ENCODE assay signal across 28 cellular contexts in genomic region chr1:21952806-21953514, GRCh38. TPM values are rescaled to one million over a fixed set of nuclear protein-coding genes. Genes with fewer than 3 reads are reported as not detected.
DNase-seq lines count a peak whose midpoint lies in the region; ATAC-seq and TF ChIP-seq lines count a peak whose summit lies in the region.
"Had no signal": no experiment of that assay in that cellular context is flagged by ENCODE, and none has a peak within 500 bp of the region (broad histone marks: within the 10 kb centered on the region; RNA-seq: fewer than 3 reads in every experiment).

No MANE protein-coding gene starts in this region.

- dilution Hi-C loops in IMR-90 (cut with HindIII; ENCODE audit: low sequenced_read_pairs, unreplicated experiment) = no loop called here

- no peak for TF ChIP-seq POLR2A in IMR-90 (IDR thresholded peaks at IDR 0.05; ENCODE audit: low read depth, low read length)

- peaks cover 4% of the 10 kb centered on the region for H3K27me3 Mint-ChIP-seq in CD4-positive, CD25-positive, alpha-beta regulatory T cell
- H3K27me3 Mint-ChIP-seq in nephron (ENCODE audit: low read depth) = no peaks in the 10 kb centered on the region
- H3K27me3 Mint-ChIP-seq: activated CD4-positive, alpha-beta memory T cell treated with anti-CD3 and anti-CD28 coated beads, Interleukin-2, amount 10 ng/mL, durations not matched to agents 7 days and 5 days had no signal

- H2AK9ac ChIP-seq in IMR-90 (replicated peaks; ENCODE audit: low read depth, low read length, poor library complexity) = peak overlapping the region; percentile 37

- H3K9me3 Mint-ChIP-seq in CD4-positive, CD25-positive, alpha-beta regulatory T cell = peaks cover 0 to 2% (median 0%) of the 10 kb centered on the region in 7 donors
- no peaks in the 10 kb centered on the region for H3K9me3 Mint-ChIP-seq in nephron
- H3K9me3 Mint-ChIP-seq: activated CD4-positive, alpha-beta memory T cell treated with anti-CD3 and anti-CD28 coated beads, Interleukin-2, amount 10 ng/mL, durations not matched to agents 7 days and 5 days; IgD-negative memory B cell; immature natural killer cell had no signal

- DNase-seq in CD4-positive, CD25-positive, alpha-beta regulatory T cell = no peak
- DNase-seq in IMR-90 = no peak
- DNase-seq in choroid plexus epithelial cell (ENCODE audit: low read depth) = no peak
- DNase-seq in NK-92 treated with Interleukin-12 subunit alpha and Interleukin-12 subunit beta, amount 100 ng/mL, for 24 hours (lab: John Stamatoyannopoulos, UW) = no peak
- DNase-seq in mesendoderm = no peak
- DNase-seq: activated CD4-positive, alpha-beta memory T cell treated with anti-CD3 and anti-CD28 coated beads, Interleukin-2, amount 10 ng/mL, durations not matched to agents 7 days and 5 days; activated CD4-positive, CD25-positive, alpha-beta regulatory T cell treated with anti-CD3 and anti-CD28 coated beads, Interleukin-2, amount 50 U/mL, for 72 hours; activated effector memory CD4-positive, alpha-beta T cell treated with Interleukin-2 at 50 U/mL for 16 hours; Calu3; effector CD8-positive, alpha-beta T cell; foreskin melanocyte; immature natural killer cell; NCI-H1105 treated with DMSO at 0.1 percent for 48 hours; NCI-H2029 treated with DMSO at 0.1 percent for 48 hours; NCI-H226; PC-3; SHP77 treated with DMSO at 0.1 percent for 48 hours; substantia nigra had no signal

- BruUV-seq in IMR-90 (replicated peaks; lab: Mats Ljungman, UMichigan) = no TSS peak

- H3K4ac ChIP-seq in IMR-90 (ENCODE audit: low read depth, low read length) = no peak overlapping the region
- H3K4ac ChIP-seq in mesendoderm (ENCODE audit: low read depth, low read length) = no peak overlapping the region

- intact Hi-C loops in IMR-90 (cut with micrococcal nuclease) = no loop called here

- no peak overlapping the region for H2BK20ac ChIP-seq in IMR-90 (ENCODE audit: low read depth, low read length)

- H3K36me3 Mint-ChIP-seq in CD4-positive, CD25-positive, alpha-beta regulatory T cell = peaks cover 3% of the 10 kb centered on the region
- H3K36me3 Mint-ChIP-seq in nephron (ENCODE audit: low read depth) = no peaks in the 10 kb centered on the region
- H3K36me3 Mint-ChIP-seq: IgD-negative memory B cell, immature natural killer cell had no signal

- H3K56ac ChIP-seq in IMR-90 (ENCODE audit: extremely low read depth, insufficient read depth, low read length) (no peak overlapping the region), mesendoderm (ENCODE audit: low read length) (no peak overlapping the region)

- CTCF ChIA-PET in IMR-90 (lab: Yijun Ruan, JAX) = no interaction called here

- H3K18ac ChIP-seq in IMR-90 (ENCODE audit: low read depth, low read length) (no peak overlapping the region), mesendoderm (ENCODE audit: low read length) (no peak overlapping the region)

- H2AFZ ChIP-seq in IMR-90 (replicated peaks; ENCODE audit: low read length, poor library complexity) = no peak overlapping the region
- H2AFZ ChIP-seq: hepatocyte had no signal

- POLR2A ChIA-PET in IMR-90 (lab: Charles Lee; ENCODE audit: unreplicated experiment) = no interaction called here

- H2BK5ac ChIP-seq in IMR-90 (ENCODE audit: low read depth, low read length, poor library complexity, severe bottlenecking) (no peak overlapping the region), mesendoderm (ENCODE audit: low read length) (no peak overlapping the region)

- peak overlapping the region; percentile 48 to 82 (median 76) for H3K27ac Mint-ChIP-seq in CD4-positive, CD25-positive, alpha-beta regulatory T cell
- peak overlapping the region; percentile 39 to 88 (median 74) for H3K27ac Mint-ChIP-seq in nephron
- H3K27ac Mint-ChIP-seq: activated CD4-positive, alpha-beta memory T cell treated with anti-CD3 and anti-CD28 coated beads, Interleukin-2, amount 10 ng/mL, durations not matched to agents 7 days and 5 days; IgD-negative memory B cell; immature natural killer cell had no signal

- no CpG with 5 or more reads among the region's 6 CpGs for WGBS in IMR-90 (ENCODE audit: extremely low coverage in 2 of 2, insufficient read length in 1 of 2), 2 experiments
- no CpG with 5 or more reads among the region's 6 CpGs for WGBS in mesendoderm (ENCODE audit: extremely low coverage, insufficient coverage, low lambda C conversion rate)

- H3K23ac ChIP-seq in IMR-90 (ENCODE audit: low read depth, low read length) (no peak overlapping the region), mesendoderm (ENCODE audit: low read length) (no peak overlapping the region)

- no peak for TF ChIP-seq RAD21 in IMR-90 (IDR thresholded peaks at IDR 0.05; ENCODE audit: low read length)

- no peaks in the 10 kb centered on the region for H3K9me1 ChIP-seq in IMR-90 (ENCODE audit: insufficient read depth, low read length)

- no peak overlapping the region for H3K14ac ChIP-seq in IMR-90 (replicated peaks; ENCODE audit: low read depth, low read length)

- peaks cover 28% of the 10 kb centered on the region for H3K4me1 ChIP-seq in CD4-positive, CD25-positive, alpha-beta regulatory T cell (ENCODE audit: control insufficient read depth, insufficient read depth, low read length, poor library complexity, severe bottlenecking)
- H3K4me1 ChIP-seq in IMR-90 (ENCODE audit: control insufficient read depth, insufficient read depth, low read length) (peaks cover 11% of the 10 kb centered on the region), mesendoderm (ENCODE audit: control insufficient read depth, low read depth, low read length) (peaks cover 10% of the 10 kb centered on the region)

- no peaks in the 10 kb centered on the region for H3K36me3 ChIP-seq in CD4-positive, CD25-positive, alpha-beta regulatory T cell (ENCODE audit: control insufficient read depth, insufficient read depth, low read length)
- H3K36me3 ChIP-seq in IMR-90 (ENCODE audit: control insufficient read depth, insufficient read depth, low read length) = no peaks in the 10 kb centered on the region
- H3K36me3 ChIP-seq in mesendoderm (ENCODE audit: control insufficient read depth, insufficient read depth, low read length) = no peaks in the 10 kb centered on the region
- H3K36me3 ChIP-seq: left lung had no signal

- H4K8ac ChIP-seq in IMR-90 (ENCODE audit: low read depth in 2 of 2, low read length in 2 of 2) (no peak overlapping the region), mesendoderm (ENCODE audit: low read depth, low read length) (no peak overlapping the region)

- H3K79me2 ChIP-seq in mesendoderm (ENCODE audit: control insufficient read depth, insufficient read depth, low read length) = no peaks in the 10 kb centered on the region
- H3K79me2 ChIP-seq: hepatocyte had no signal

- no peak overlapping the region for H2BK15ac ChIP-seq in IMR-90 (ENCODE audit: low read depth, low read length)
- H2BK15ac ChIP-seq in mesendoderm (replicated peaks; ENCODE audit: low read depth) = no peak overlapping the region

- no peak overlapping the region for H3K4me2 ChIP-seq in IMR-90 (ENCODE audit: low read depth, low read length)
- no peak overlapping the region for H3K4me2 ChIP-seq in mesendoderm (ENCODE audit: low read length)
- H3K4me2 ChIP-seq: hepatocyte had no signal

- H3K4me3 Mint-ChIP-seq in CD4-positive, CD25-positive, alpha-beta regulatory T cell = no peak overlapping the region
- peak overlapping the region in 1 of 3 experiments; percentile 17 for H3K4me3 Mint-ChIP-seq in nephron
- H3K4me3 Mint-ChIP-seq: activated CD4-positive, alpha-beta memory T cell treated with anti-CD3 and anti-CD28 coated beads, Interleukin-2, amount 10 ng/mL, durations not matched to agents 7 days and 5 days; IgD-negative memory B cell; immature natural killer cell had no signal

- H3K27ac ChIP-seq in CD4-positive, CD25-positive, alpha-beta regulatory T cell (ENCODE audit: insufficient read depth, low read length, poor library complexity, severe bottlenecking) = no peak overlapping the region
- H3K27ac ChIP-seq in IMR-90 (ENCODE audit: insufficient read depth, low read length) = no peak overlapping the region
- H3K27ac ChIP-seq in mesendoderm (ENCODE audit: low read depth, low read length) = no peak overlapping the region
- H3K27ac ChIP-seq: hepatocyte, left lung had no signal

- H3K4me1 Mint-ChIP-seq in CD4-positive, CD25-positive, alpha-beta regulatory T cell = peaks cover 0 to 30% (median 15%) of the 10 kb centered on the region in 4 donors
- H3K4me1 Mint-ChIP-seq in nephron = peaks cover 53% of the 10 kb centered on the region

- no peak overlapping the region for H2AK5ac ChIP-seq in IMR-90 (ENCODE audit: low read depth, low read length)
- no peak overlapping the region for H2AK5ac ChIP-seq in mesendoderm (ENCODE audit: low read length)

- H3K9ac ChIP-seq in IMR-90 (ENCODE audit: low read depth, low read length) = no peak overlapping the region
- no peak overlapping the region for H3K9ac ChIP-seq in mesendoderm (ENCODE audit: low read length)

- H4K5ac ChIP-seq in IMR-90 (ENCODE audit: low read depth, low read length) = no peak overlapping the region
- H4K5ac ChIP-seq in mesendoderm (ENCODE audit: low read length) = no peak overlapping the region

- H3K79me1 ChIP-seq in IMR-90 (ENCODE audit: low read depth in 1 of 2, low read length in 2 of 2) (no peaks in the 10 kb centered on the region), mesendoderm (ENCODE audit: low read length) (no peaks in the 10 kb centered on the region)

- H3K9me3 ChIP-seq in CD4-positive, CD25-positive, alpha-beta regulatory T cell (ENCODE audit: control insufficient read depth in 2 of 2, low read length in 2 of 2) = no peaks in the 10 kb centered on the region
- no peaks in the 10 kb centered on the region for H3K9me3 ChIP-seq in IMR-90 (ENCODE audit: control insufficient read depth, insufficient read depth, low read length)
- H3K9me3 ChIP-seq: left lung had no signal

- no peak overlapping the region for H2BK120ac ChIP-seq in IMR-90 (ENCODE audit: low read depth, low read length)
- no peak overlapping the region for H2BK120ac ChIP-seq in mesendoderm (ENCODE audit: low read depth, low read length)

- no peak overlapping the region for H4K91ac ChIP-seq in IMR-90 (ENCODE audit: insufficient read depth, low read depth, low read length)

- no peak for ATAC-seq in CD4-positive, CD25-positive, alpha-beta regulatory T cell (ENCODE audit: low read depth in 2 of 2)
- ATAC-seq in IMR-90 (ENCODE audit: low read depth) (no peak), GM19452 (IDR thresholded peaks at IDR 0.05; ENCODE audit: unreplicated experiment) (no peak), GM21825 (IDR thresholded peaks at IDR 0.05; ENCODE audit: unreplicated experiment) (no peak)
- ATAC-seq: left lung, PC-3 had no signal

- H4K20me1 ChIP-seq in IMR-90 (ENCODE audit: insufficient read depth, low read length) = no peaks in the 10 kb centered on the region

- H3K27me3 ChIP-seq in CD4-positive, CD25-positive, alpha-beta regulatory T cell (ENCODE audit: control insufficient read depth, insufficient read depth, low read length) = no peaks in the 10 kb centered on the region
- peaks cover 5% of the 10 kb centered on the region for H3K27me3 ChIP-seq in IMR-90 (ENCODE audit: control insufficient read depth, insufficient read depth, low read length)
- no peaks in the 10 kb centered on the region for H3K27me3 ChIP-seq in mesendoderm (ENCODE audit: insufficient read depth, low read length, poor library complexity)
- H3K27me3 ChIP-seq: hepatocyte, left lung had no signal

- TF ChIP-seq CTCF in IMR-90 (conservative IDR thresholded peaks at IDR 0.05; ENCODE audit: low read depth, low read length) = no peak
- peak; percentile 8 for TF ChIP-seq CTCF in choroid plexus epithelial cell (conservative IDR thresholded peaks at IDR 0.05; ENCODE audit: low read depth, low read length)
- TF ChIP-seq CTCF in nephron (IDR thresholded peaks at IDR 0.05; ENCODE audit: unreplicated experiment in 3 of 3) = no peak

- no peak overlapping the region for H3K4me3 ChIP-seq in CD4-positive, CD25-positive, alpha-beta regulatory T cell (ENCODE audit: low read depth, low read length)
- H3K4me3 ChIP-seq in IMR-90 (ENCODE audit: insufficient read depth, low read depth, low read length) (no peak overlapping the region), choroid plexus epithelial cell (ENCODE audit: low read depth, low read length) (no peak overlapping the region), mesendoderm (ENCODE audit: low read length) (no peak overlapping the region)
- H3K4me3 ChIP-seq: hepatocyte, left lung had no signal

- in situ Hi-C loops in IMR-90 (cut with MboI; ENCODE audit: low sequenced_read_pairs) = loop anchor here (25.0 kb wide), 1 partner anchor 241 kb away; no protein-coding TSS in a partner anchor

RNA-seq across cellular contexts. Expression of gene HSPG2, which starts 15.8 kb away (rescaled TPM):
- total RNA-seq in CD4-positive, CD25-positive, alpha-beta regulatory T cell = 3.2 TPM
- under 1 TPM in 3 of 4 donors, not detected in 1; 0.05 to 0.23 (median 0.10) TPM for polyA plus RNA-seq in CD4-positive, CD25-positive, alpha-beta regulatory T cell
- 15.8 and 23.3 TPM in 2 replicates for total RNA-seq in IMR-90 (2012; rRNA removed)
- 94.0 and 104 TPM in 2 replicates for polyA plus RNA-seq in IMR-90 (2012; rRNA removed)
- polyA plus RNA-seq in IMR-90 (2012; cell fraction: cytosol; rRNA removed) = 74.1 and 160 TPM in 2 replicates
- polyA plus RNA-seq in IMR-90 (2012; cell fraction: nucleus; rRNA removed; ENCODE audit: low replicate concordance) = 187 and 684 TPM in 2 replicates
- polyA plus RNA-seq in mesendoderm (2013, experiment 1 of 2) = 10.1 TPM
- 9.4 TPM for polyA plus RNA-seq in mesendoderm (2013, experiment 2 of 2)

RNA-seq across cellular contexts. Expression of gene CELA3B, which starts 23.9 kb away (rescaled TPM):
- total RNA-seq in CD4-positive, CD25-positive, alpha-beta regulatory T cell = not detected
- polyA plus RNA-seq in CD4-positive, CD25-positive, alpha-beta regulatory T cell = not detected
- total RNA-seq in IMR-90 (2012; rRNA removed) = not detected in 2 replicates
- polyA plus RNA-seq in IMR-90 (2012; rRNA removed) = not detected in 2 replicates
- polyA plus RNA-seq in IMR-90 (2012; cell fraction: cytosol; rRNA removed) = not detected in 2 replicates
- not detected in 2 replicates for polyA plus RNA-seq in IMR-90 (2012; cell fraction: nucleus; rRNA removed; ENCODE audit: low replicate concordance)
- not detected for polyA plus RNA-seq in mesendoderm (2013, experiment 1 of 2)
- polyA plus RNA-seq in mesendoderm (2013, experiment 2 of 2) = not detected
- total RNA-seq: activated CD4-positive, alpha-beta memory T cell treated with anti-CD3 and anti-CD28 coated beads, Interleukin-2, amount 10 ng/mL, durations not matched to agents 7 days and 5 days; Calu3; left lung; M059J; PC-3; skeletal muscle tissue; ureter had no signal
- polyA plus RNA-seq: BJ, hepatocyte, IgD-negative memory B cell, immature natural killer cell had no signal

RNA-seq across cellular contexts. Expression of gene CELA3A, which starts 48.5 kb away (rescaled TPM):
- total RNA-seq in CD4-positive, CD25-positive, alpha-beta regulatory T cell = not detected
- not detected for polyA plus RNA-seq in CD4-positive, CD25-positive, alpha-beta regulatory T cell
- not detected in 2 replicates for total RNA-seq in IMR-90 (2012; rRNA removed)
- not detected in 2 replicates for polyA plus RNA-seq in IMR-90 (2012; rRNA removed)
- not detected in 2 replicates for polyA plus RNA-seq in IMR-90 (2012; cell fraction: cytosol; rRNA removed)
- not detected in 2 replicates for polyA plus RNA-seq in IMR-90 (2012; cell fraction: nucleus; rRNA removed; ENCODE audit: low replicate concordance)
- polyA plus RNA-seq in mesendoderm (2013, experiment 1 of 2) = not detected
- polyA plus RNA-seq in mesendoderm (2013, experiment 2 of 2) = not detected
- total RNA-seq: activated CD4-positive, alpha-beta memory T cell treated with anti-CD3 and anti-CD28 coated beads, Interleukin-2, amount 10 ng/mL, durations not matched to agents 7 days and 5 days; Calu3; left lung; M059J; PC-3; skeletal muscle tissue; ureter had no signal
- polyA plus RNA-seq: BJ, IgD-negative memory B cell, immature natural killer cell had no signal
